Comparison of ENCODE assay signal across 1 cellular context in genomic region chr10:132397671-132398565, GRCh38.
TF ChIP-seq lines count a peak whose summit lies in the region.

No MANE protein-coding gene starts in this region.

TF ChIP-seq in HEK293, 187 proteins besides CTCF, POLR2A, EP300 and RAD21 (continued from another document):
- no peak for TF ChIP-seq ZNF645 (tag by site-specific recombination; IDR thresholded peaks at IDR 0.05)
- TF ChIP-seq HOXD13 (CRISPR knock-in tag; IDR thresholded peaks at IDR 0.05; ENCODE audit: borderline replicate concordance), result no peak
- no peak for TF ChIP-seq ZNF660 (tag by site-specific recombination; IDR thresholded peaks at IDR 0.05)
- TF ChIP-seq ZNF398 (tag by site-specific recombination; IDR thresholded peaks at IDR 0.05), result no peak
- TF ChIP-seq KLF8 (tag by site-specific recombination; IDR thresholded peaks at IDR 0.05), result no peak
- 0 out of 2 replicates have a peak, but pooled peaks have one; percentile 17 for TF ChIP-seq ZXDB (tag by site-specific recombination; IDR thresholded peaks at IDR 0.05)
- TF ChIP-seq ZBTB21 (tag by site-specific recombination; IDR thresholded peaks at IDR 0.05), result no peak
- TF ChIP-seq KLF9 (tag by site-specific recombination; IDR thresholded peaks at IDR 0.05; ENCODE audit: low read depth), result peak; percentile 22; the same call in 1 of the 2 replicates
- TF ChIP-seq SP2 (tag by site-specific recombination; IDR thresholded peaks at IDR 0.05), result 0 out of 2 replicates have a peak, but pooled peaks have one; percentile 4
- no peak for TF ChIP-seq ZNF747 (tag by site-specific recombination; IDR thresholded peaks at IDR 0.05)
- TF ChIP-seq ZNF19 (tag by site-specific recombination; IDR thresholded peaks at IDR 0.05; ENCODE audit: low read depth), result no peak
- peak; percentile 71 for TF ChIP-seq ZBTB8A (tag by site-specific recombination; IDR thresholded peaks at IDR 0.05)
- no peak for TF ChIP-seq ZNF16 (tag by site-specific recombination; IDR thresholded peaks at IDR 0.05; ENCODE audit: low read depth)
- no peak for TF ChIP-seq PRDM1 (tag by site-specific recombination; IDR thresholded peaks at IDR 0.05)
- no peak for TF ChIP-seq ZNF558 (tag by site-specific recombination; IDR thresholded peaks at IDR 0.05)
TF ChIP-seq in HEK293: peak in this region for 21.
